In the genomic region with DNA sequence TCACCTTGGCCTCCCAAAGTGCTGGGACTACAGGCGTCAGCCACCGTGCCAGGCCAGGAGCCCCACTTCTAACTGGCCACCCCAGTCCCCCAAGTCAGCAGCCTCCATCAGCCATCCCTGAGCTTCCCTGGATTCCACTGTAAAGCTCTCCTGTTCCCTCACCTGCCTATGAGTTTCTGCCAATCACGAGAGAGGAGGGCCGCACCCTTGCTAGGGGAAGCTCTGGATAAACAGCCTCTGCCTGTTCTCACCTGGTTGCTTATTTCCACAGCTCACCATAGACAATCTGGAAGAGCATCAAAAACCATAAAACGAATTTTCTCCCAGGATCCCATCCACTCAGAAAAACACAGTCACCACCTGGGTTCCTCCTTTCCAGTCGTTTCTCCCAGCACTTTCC, we compare ENCODE assay signal across 13 cellular contexts. TPM values are rescaled to one million over a fixed set of nuclear protein-coding genes. Genes with fewer than 3 reads are reported as not detected.
DNase-seq lines count a peak whose midpoint lies in the region; ATAC-seq and TF ChIP-seq lines count a peak whose summit lies in the region.
"Had no signal": no experiment of that assay in that cellular context is flagged by ENCODE, and none has a peak within 500 bp of the region (broad histone marks: within the 10 kb centered on the region; RNA-seq: fewer than 3 reads in every experiment).

No MANE protein-coding gene starts in this region.

- 73 to 88% methylated on average over 6 of the region's 6 CpGs for WGBS in thyroid gland, 2 donors

- H3K27me3 Mint-ChIP-seq in activated T-cell treated with anti-CD3 and anti-CD28 coated beads, Interleukin-2, amount 50 U/mL, for 4 hours (ENCODE audit: low read depth), result no peaks in the 10 kb centered on the region
- H3K27me3 Mint-ChIP-seq in endothelial cell (ENCODE audit: unreplicated experiment), result peaks cover 17% of the 10 kb centered on the region
- H3K27me3 Mint-ChIP-seq in stimulated activated naive B cell treated with anti-CD40 and anti-IgM and Interleukin-4, amounts not matched to agents 10 μg/mL and 1 μg/mL and 100 μg/mL, for 72 hours, result no peaks in the 10 kb centered on the region

- H3K9me3 Mint-ChIP-seq in activated T-cell treated with anti-CD3 and anti-CD28 coated beads, Interleukin-2, amount 50 U/mL, for 4 hours, result no peaks in the 10 kb centered on the region
- H3K9me3 Mint-ChIP-seq in endothelial cell (ENCODE audit: unreplicated experiment), result peaks cover 4% of the 10 kb centered on the region
- H3K9me3 Mint-ChIP-seq in stimulated activated naive B cell treated with anti-CD40 and anti-IgM and Interleukin-4, amounts not matched to agents 10 μg/mL and 1 μg/mL and 100 μg/mL, for 72 hours, result no peaks in the 10 kb centered on the region

- H3K4me3 ChIP-seq in OCI-LY1 (ENCODE audit: low read depth, low read length, poor library complexity, severe bottlenecking) (peak overlapping the region; percentile 99), thyroid gland (replicated peaks in 1 of 3) (no peak overlapping the region)
- H3K4me3 ChIP-seq: cardiac muscle cell, tibial artery had no signal

- no peak for ATAC-seq in activated T-cell treated with anti-CD3 and anti-CD28 coated beads, Interleukin-2, amount 50 U/mL, for 4 hours
- ATAC-seq in stimulated activated naive B cell treated with anti-CD40 and anti-IgM and Interleukin-4, amounts not matched to agents 10 μg/mL and 1 μg/mL and 100 μg/mL, for 72 hours (replicated peaks), result no peak

- H3K4me1 ChIP-seq in OCI-LY1 (ENCODE audit: insufficient read depth, low read length, severe bottlenecking) (peaks cover 76% of the 10 kb centered on the region), thyroid gland (peaks cover 28 to 39% of the 10 kb centered on the region in 2 donors)

- no peaks in the 10 kb centered on the region for H3K27me3 ChIP-seq in OCI-LY1 (ENCODE audit: insufficient read depth, low read length)
- no peaks in the 10 kb centered on the region for H3K27me3 ChIP-seq in thyroid gland
- H3K27me3 ChIP-seq: cardiac muscle cell, tibial artery had no signal

- no peak for TF ChIP-seq POLR2A in thyroid gland (IDR thresholded peaks at IDR 0.05)

- no peak for DNase-seq in activated T-cell treated with anti-CD3 and anti-CD28 coated beads, Interleukin-2, amount 50 U/mL, for 4 hours
- DNase-seq in activated T-cell treated with anti-CD3 and anti-CD28 coated beads, Interleukin-2, amount 50 U/mL, for 48 hours, result no peak
- DNase-seq in endothelial cell (ENCODE audit: low spot score), result no peak
- no peak for DNase-seq in stimulated activated naive B cell treated with anti-CD40 and anti-IgM and Interleukin-4, amounts not matched to agents 10 μg/mL and 1 μg/mL and 100 μg/mL, for 72 hours
- no peak for DNase-seq in stimulated activated CD4-positive, alpha-beta T cell treated with anti-CD3 and anti-CD28 coated beads, Interleukin-4, amount 100 ng/mL, for 4 hours
- DNase-seq in thyroid gland, result no peak
- DNase-seq in activated effector memory CD4-positive, alpha-beta T cell treated with Interleukin-2 at 50 U/mL for 16 hours, result no peak
- DNase-seq: NCI-H1436; NK-92 treated with Interleukin-12 subunit alpha and Interleukin-12 subunit beta, amount 100 ng/mL, for 24 hours; retina; tibial artery had no signal

- peak overlapping the region; percentile 79 for H3K27ac ChIP-seq in OCI-LY1 (ENCODE audit: low read depth, low read length, poor library complexity, severe bottlenecking)
- no peak overlapping the region for H3K27ac ChIP-seq in thyroid gland
- H3K27ac ChIP-seq: tibial artery had no signal

- peaks cover 9% of the 10 kb centered on the region for H3K36me3 Mint-ChIP-seq in activated T-cell treated with anti-CD3 and anti-CD28 coated beads, Interleukin-2, amount 50 U/mL, for 4 hours (ENCODE audit: insufficient read depth)
- peaks cover 26% of the 10 kb centered on the region for H3K36me3 Mint-ChIP-seq in endothelial cell (ENCODE audit: low read depth, unreplicated experiment)
- peaks cover 26 to 29% of the 10 kb centered on the region in 2 donors for H3K36me3 Mint-ChIP-seq in stimulated activated naive B cell treated with anti-CD40 and anti-IgM and Interleukin-4, amounts not matched to agents 10 μg/mL and 1 μg/mL and 100 μg/mL, for 72 hours

- H3K4me2 ChIP-seq in OCI-LY1 (ENCODE audit: low read length), result peak overlapping the region; percentile 95

- H2AFZ ChIP-seq in OCI-LY1 (ENCODE audit: low read length), result no peak overlapping the region

- peak overlapping the region; percentile 55 for H3K4me3 Mint-ChIP-seq in activated T-cell treated with anti-CD3 and anti-CD28 coated beads, Interleukin-2, amount 50 U/mL, for 4 hours
- peak overlapping the region; percentile 39 for H3K4me3 Mint-ChIP-seq in endothelial cell (ENCODE audit: unreplicated experiment)
- H3K4me3 Mint-ChIP-seq in stimulated activated naive B cell treated with anti-CD40 and anti-IgM and Interleukin-4, amounts not matched to agents 10 μg/mL and 1 μg/mL and 100 μg/mL, for 72 hours, result no peak overlapping the region

- intact Hi-C loops in thyroid gland (cut with DNase I), result no loop called here

- H4K20me1 ChIP-seq in OCI-LY1 (ENCODE audit: insufficient read depth, low read length), result no peaks in the 10 kb centered on the region

- no peak for TF ChIP-seq CTCF in OCI-LY1 (IDR thresholded peaks at IDR 0.05; ENCODE audit: low read length)
- no peak for TF ChIP-seq CTCF in endothelial cell (IDR thresholded peaks at IDR 0.05; ENCODE audit: unreplicated experiment)
- no peak for TF ChIP-seq CTCF in thyroid gland (IDR thresholded peaks at IDR 0.05)

- no peaks in the 10 kb centered on the region for H3F3A ChIP-seq in OCI-LY1 (ENCODE audit: insufficient read depth, low read length)

- H3K9ac ChIP-seq in OCI-LY1 (ENCODE audit: low read length), result peak overlapping the region; percentile 20; the same call in 1 of the 2 replicates

- H3K36me3 ChIP-seq in OCI-LY1 (ENCODE audit: insufficient read depth, low read length) (peaks cover 56% of the 10 kb centered on the region), thyroid gland (peaks cover 5% of the 10 kb centered on the region in 2 donors)

- H3K27ac Mint-ChIP-seq in endothelial cell (ENCODE audit: unreplicated experiment), result peak overlapping the region; percentile 81
- H3K27ac Mint-ChIP-seq in stimulated activated naive B cell treated with anti-CD40 and anti-IgM and Interleukin-4, amounts not matched to agents 10 μg/mL and 1 μg/mL and 100 μg/mL, for 72 hours, result peak overlapping the region; percentile 67

- peaks cover 73% of the 10 kb centered on the region for H3K4me1 Mint-ChIP-seq in activated T-cell treated with anti-CD3 and anti-CD28 coated beads, Interleukin-2, amount 50 U/mL, for 4 hours (ENCODE audit: low read depth)
- peaks cover 72% of the 10 kb centered on the region for H3K4me1 Mint-ChIP-seq in endothelial cell (ENCODE audit: unreplicated experiment)
- H3K4me1 Mint-ChIP-seq in stimulated activated naive B cell treated with anti-CD40 and anti-IgM and Interleukin-4, amounts not matched to agents 10 μg/mL and 1 μg/mL and 100 μg/mL, for 72 hours, result peaks cover 32 to 51% of the 10 kb centered on the region in 2 donors

- H3K79me2 ChIP-seq in OCI-LY1 (ENCODE audit: insufficient read depth, low read length), result peaks cover 95% of the 10 kb centered on the region

- H3K9me3 ChIP-seq in OCI-LY1 (ENCODE audit: low read length) (no peaks in the 10 kb centered on the region), thyroid gland (no peaks in the 10 kb centered on the region)
- H3K9me3 ChIP-seq: tibial artery had no signal

- no peaks in the 10 kb centered on the region for H3K9me2 ChIP-seq in OCI-LY1 (ENCODE audit: low read depth, low read length)

RNA-seq across cellular contexts. Expression of a gene that starts 5.0 kb away (rescaled TPM):
- 10 to 100 TPM; 55.1 to 72.2 (median 58.3) TPM for total RNA-seq in activated T-cell treated with anti-CD3 and anti-CD28 coated beads, Interleukin-2, amount 50 U/mL, for 4 hours
- total RNA-seq in endothelial cell (ENCODE audit: unreplicated experiment) (40.1 TPM), thyroid gland (1 to 10 TPM; 5.8 to 8.1 (median 7.3) TPM)

RNA-seq across cellular contexts. Expression of a gene that starts 30.3 kb away (rescaled TPM):
- 1 to 10 TPM; 2.9 to 3.8 (median 3.3) TPM for total RNA-seq in activated T-cell treated with anti-CD3 and anti-CD28 coated beads, Interleukin-2, amount 50 U/mL, for 4 hours
- total RNA-seq in endothelial cell (ENCODE audit: unreplicated experiment) (13.5 TPM), thyroid gland (10 to 100 TPM; 16.8 to 31.6 (median 20.9) TPM)

RNA-seq across cellular contexts. Expression of a gene that starts 37.7 kb away (rescaled TPM):
- under 1 TPM; under 0.01 to 0.08 (median 0.05) TPM for total RNA-seq in activated T-cell treated with anti-CD3 and anti-CD28 coated beads, Interleukin-2, amount 50 U/mL, for 4 hours
- total RNA-seq in endothelial cell (ENCODE audit: unreplicated experiment) (26.9 TPM), thyroid gland (10 to 100 TPM in 1 of 4 donors, 1 to 10 TPM in 3; 3.7 to 12.5 (median 6.9) TPM)

RNA-seq across cellular contexts. Expression of a gene that starts 49.3 kb away (rescaled TPM):
- 10 to 100 TPM; 14.6 to 18.4 (median 16.8) TPM for total RNA-seq in activated T-cell treated with anti-CD3 and anti-CD28 coated beads, Interleukin-2, amount 50 U/mL, for 4 hours
- total RNA-seq in endothelial cell (ENCODE audit: unreplicated experiment) (not detected), thyroid gland (1 to 10 TPM; 1.0 to 4.6 (median 2.1) TPM)

Comparison
In these comparisons a context has a peak if more than half of its experiments do, and no peak if none do; other contexts are left out.
1. H3K4me3 Mint-ChIP-seq: peak in activated T-cell treated with anti-CD3 and anti-CD28 coated beads, Interleukin-2, amount 50 U/mL, for 4 hours (single experiment) and endothelial cell (single experiment); none in stimulated activated naive B cell treated with anti-CD40 and anti-IgM and Interleukin-4, amounts not matched to agents 10 μg/mL and 1 μg/mL and 100 μg/mL, for 72 hours (0 of 2).
2. RNA of a gene that starts 37.7 kb away (total RNA-seq): 26.9 TPM in endothelial cell (single experiment) and 3.7 to 12.5 TPM in thyroid gland; under 0.01 to 0.08 TPM in activated T-cell treated with anti-CD3 and anti-CD28 coated beads, Interleukin-2, amount 50 U/mL, for 4 hours; every median in the first group is over 4 times any median in the second.